In the genomic region with DNA sequence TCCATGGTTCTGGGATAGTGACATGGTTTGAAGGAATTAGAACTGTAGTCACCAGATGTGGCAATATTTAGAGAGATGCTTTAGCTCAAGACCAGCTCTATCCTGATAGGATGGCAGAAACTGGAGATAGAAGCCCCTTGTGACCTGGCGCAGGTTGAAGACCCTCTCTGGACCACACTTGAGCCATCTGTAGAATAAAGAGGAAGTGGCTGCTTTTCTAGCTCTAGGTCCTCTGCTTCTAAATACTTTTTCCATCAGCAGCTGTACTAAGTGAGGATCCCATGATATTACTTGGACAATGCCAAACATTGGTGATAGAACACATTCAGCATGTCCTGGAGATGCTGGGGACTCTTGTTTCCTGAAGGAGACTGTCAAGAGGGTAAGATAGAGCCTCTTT, we compare ENCODE assay signal across 1 cellular context.
TF ChIP-seq lines count a peak whose summit lies in the region.

No MANE protein-coding gene starts in this region.

TF ChIP-seq in GM12878, 131 proteins besides CTCF, POLR2A, EP300 and RAD21 (continued from another document):
- peak; percentile 37; the same call in 1 of the 2 replicates for TF ChIP-seq SPI1 (IDR thresholded peaks at IDR 0.05; ENCODE audit: borderline replicate concordance, insufficient read depth, low read depth, low read length)
